20 cellular contexts compared by ENCODE assay signal in genomic region chr16:54071516-54071915, GRCh38.
DNase-seq lines count a peak whose midpoint lies in the region; ATAC-seq, FAIRE-seq and TF ChIP-seq lines count a peak whose summit lies in the region.
"Had no signal": no experiment of that assay in that cellular context is flagged by ENCODE, and none has a peak within 500 bp of the region (broad histone marks: within the 10 kb centered on the region; RNA-seq: fewer than 3 reads in every experiment).

No MANE protein-coding gene starts in this region.

- no peak for TF ChIP-seq CTCF in A549 (IDR thresholded peaks at IDR 0.05)
- TF ChIP-seq CTCF in DND-41 (IDR thresholded peaks at IDR 0.05; ENCODE audit: borderline replicate concordance, extremely low read depth, low read length, poor library complexity, severe bottlenecking), result no peak
- no peak for TF ChIP-seq CTCF in glutamatergic neuron (IDR thresholded peaks at IDR 0.05; ENCODE audit: partially characterized antibody, unreplicated experiment)
- TF ChIP-seq CTCF in neural progenitor cell (IDR thresholded peaks at IDR 0.05), result no peak

- no peak for DNase-seq in A549 (ENCODE audit: low read depth in 1 of 2, low spot score in 1 of 2)
- DNase-seq in DND-41, result no peak
- no peak for DNase-seq in glutamatergic neuron
- no peak for DNase-seq in neural progenitor cell (ENCODE audit: low spot score)
- no peak for DNase-seq in T-helper 17 cell
- DNase-seq: BE2C; CD4-positive, alpha-beta T cell; CD8-positive, alpha-beta memory T cell; DMS53; DMS79 treated with DMSO at 0.1 percent for 48 hours; GM23248; H7; HCEC 1CT had no signal

- WGBS in A549 (ENCODE audit: missing lambda C conversion rate), result 94% methylated on average over 4 of the region's 4 CpGs

- H3K27me3 ChIP-seq in DND-41 (ENCODE audit: insufficient read depth, low read length, poor library complexity) (no peaks in the 10 kb centered on the region), neural progenitor cell (no peaks in the 10 kb centered on the region)
- H3K27me3 ChIP-seq: BE2C; BLaER1 treated with 17β-estradiol and CSF1 and Interleukin-3, amounts not matched to agents 10 nM and 100 nM had no signal

- H4K20me1 ChIP-seq in DND-41 (ENCODE audit: insufficient read depth, low read length) (no peaks in the 10 kb centered on the region), neural progenitor cell (ENCODE audit: low read depth) (no peaks in the 10 kb centered on the region)
- H4K20me1 ChIP-seq: BLaER1 treated with 17β-estradiol and CSF1 and Interleukin-3, amounts not matched to agents 10 nM and 100 nM had no signal

- H3K4me2 ChIP-seq in A549 (no peak overlapping the region), DND-41 (ENCODE audit: insufficient read depth, low read length) (no peak overlapping the region), neural progenitor cell (no peak overlapping the region)
- H3K4me2 ChIP-seq: BLaER1 treated with 17β-estradiol and CSF1 and Interleukin-3, amounts not matched to agents 10 nM and 100 nM had no signal

- no peak overlapping the region for H2AFZ ChIP-seq in DND-41 (ENCODE audit: low read depth, low read length)
- no peak overlapping the region for H2AFZ ChIP-seq in neural progenitor cell (replicated peaks)
- H2AFZ ChIP-seq: GM23248 had no signal

- H3K9me3 Mint-ChIP-seq in glutamatergic neuron (ENCODE audit: unreplicated experiment) (peaks cover 19% of the 10 kb centered on the region), neural progenitor cell (no peaks in the 10 kb centered on the region)
- H3K9me3 Mint-ChIP-seq: CD4-positive, alpha-beta T cell; CD8-positive, alpha-beta memory T cell had no signal

- H3K36me3 ChIP-seq in DND-41 (ENCODE audit: insufficient read depth, low read length) (no peaks in the 10 kb centered on the region), neural progenitor cell (no peaks in the 10 kb centered on the region)
- H3K36me3 ChIP-seq: BE2C had no signal

- TF ChIP-seq POLR2A in A549 (IDR thresholded peaks at IDR 0.05; ENCODE audit: low read length), result no peak

- no peak for TF ChIP-seq RAD21 in A549 (conservative IDR thresholded peaks at IDR 0.05 in 1 of 2, IDR thresholded peaks at IDR 0.05 in 1 of 2)

- H3K27ac ChIP-seq in A549, result no peak overlapping the region
- H3K27ac ChIP-seq in DND-41 (ENCODE audit: low read length), result peak overlapping the region; percentile 33; the same call in 1 of the 2 replicates
- H3K27ac ChIP-seq in neural progenitor cell, result no peak overlapping the region
- H3K27ac ChIP-seq: BLaER1 treated with 17β-estradiol and CSF1 and Interleukin-3, amounts not matched to agents 10 nM and 100 nM; GM23248 had no signal

- peak overlapping the region; percentile 65 for H3K27ac Mint-ChIP-seq in glutamatergic neuron (ENCODE audit: unreplicated experiment)
- peak overlapping the region; percentile 30 for H3K27ac Mint-ChIP-seq in neural progenitor cell
- H3K27ac Mint-ChIP-seq in T-helper 17 cell, result no peak overlapping the region
- H3K27ac Mint-ChIP-seq: CD4-positive, alpha-beta T cell had no signal

- peak overlapping the region; percentile 64 for H3K4me3 Mint-ChIP-seq in glutamatergic neuron (ENCODE audit: unreplicated experiment)
- H3K4me3 Mint-ChIP-seq in neural progenitor cell, result no peak overlapping the region
- H3K4me3 Mint-ChIP-seq in T-helper 17 cell, result no peak overlapping the region
- H3K4me3 Mint-ChIP-seq: CD14-positive monocyte; CD4-positive, alpha-beta T cell; CD8-positive, alpha-beta memory T cell had no signal

- H3K9ac ChIP-seq in DND-41 (ENCODE audit: low read depth, low read length), result no peak overlapping the region
- no peak overlapping the region for H3K9ac ChIP-seq in neural progenitor cell
- H3K9ac ChIP-seq: BLaER1 treated with 17β-estradiol and CSF1 and Interleukin-3, amounts not matched to agents 10 nM and 100 nM; GM23248 had no signal

- H3K36me3 Mint-ChIP-seq in glutamatergic neuron (ENCODE audit: unreplicated experiment) (no peaks in the 10 kb centered on the region), neural progenitor cell (no peaks in the 10 kb centered on the region), T-helper 17 cell (ENCODE audit: low read depth) (peaks cover 8% of the 10 kb centered on the region)
- H3K36me3 Mint-ChIP-seq: CD14-positive monocyte had no signal

- no peak for ATAC-seq in A549
- ATAC-seq in DND-41 (ENCODE audit: insufficient read depth, low read depth), result no peak
- ATAC-seq in T-helper 17 cell, result no peak
- no peak for ATAC-seq in HG03571 (IDR thresholded peaks at IDR 0.05; ENCODE audit: unreplicated experiment)

- peaks cover 13% of the 10 kb centered on the region for H3K27me3 Mint-ChIP-seq in glutamatergic neuron (ENCODE audit: unreplicated experiment)
- no peaks in the 10 kb centered on the region for H3K27me3 Mint-ChIP-seq in neural progenitor cell (ENCODE audit: insufficient read depth, low read depth)
- H3K27me3 Mint-ChIP-seq in T-helper 17 cell, result no peaks in the 10 kb centered on the region
- H3K27me3 Mint-ChIP-seq: CD4-positive, alpha-beta T cell had no signal

- CTCF ChIA-PET in A549 (lab: Yijun Ruan, JAX), result interaction anchor here (0.7 kb wide), 1 partner anchor 299 kb away, joined by 3 read pairs; no protein-coding TSS in a partner anchor

- no peaks in the 10 kb centered on the region for H3F3A ChIP-seq in neural progenitor cell (ENCODE audit: low read depth)

- H3K4me1 ChIP-seq in A549 (peaks cover 17% of the 10 kb centered on the region), DND-41 (ENCODE audit: insufficient read depth, low read length) (peaks cover 21% of the 10 kb centered on the region), neural progenitor cell (peaks cover 6% of the 10 kb centered on the region)
- H3K4me1 ChIP-seq: BLaER1 treated with 17β-estradiol and CSF1 and Interleukin-3, amounts not matched to agents 10 nM and 100 nM had no signal

- no peak for TF ChIP-seq EP300 in A549 (IDR thresholded peaks at IDR 0.05)

- POLR2A ChIA-PET in A549 (lab: Yijun Ruan, JAX), result no interaction called here

- H3K4me3 ChIP-seq in A549 (no peak overlapping the region), DND-41 (ENCODE audit: low read depth in 1 of 2, low read length in 2 of 2) (no peak overlapping the region), neural progenitor cell (no peak overlapping the region)
- H3K4me3 ChIP-seq: BLaER1 treated with 17β-estradiol and CSF1 and Interleukin-3, amounts not matched to agents 10 nM and 100 nM; GM23248 had no signal

- no peak for FAIRE-seq in A549 (lab: Jason Lieb, UNC)
- FAIRE-seq: D721Med, G401.6, GM12892, H1 had no signal

- no peaks in the 10 kb centered on the region for H3K79me2 ChIP-seq in DND-41 (ENCODE audit: insufficient read depth, low read length)
- no peaks in the 10 kb centered on the region for H3K79me2 ChIP-seq in neural progenitor cell (ENCODE audit: low read depth)

- peaks cover 44% of the 10 kb centered on the region for H3K4me1 Mint-ChIP-seq in glutamatergic neuron (ENCODE audit: low read depth, unreplicated experiment)
- peaks cover 42% of the 10 kb centered on the region for H3K4me1 Mint-ChIP-seq in neural progenitor cell
- peaks cover 4% of the 10 kb centered on the region for H3K4me1 Mint-ChIP-seq in T-helper 17 cell
- H3K4me1 Mint-ChIP-seq: CD8-positive, alpha-beta memory T cell had no signal

- H3K9me3 ChIP-seq in A549 (no peaks in the 10 kb centered on the region), DND-41 (ENCODE audit: insufficient read depth, low read length, severe bottlenecking) (no peaks in the 10 kb centered on the region), neural progenitor cell (ENCODE audit: low read depth) (no peaks in the 10 kb centered on the region), T-helper 17 cell (ENCODE audit: control insufficient read depth, low read length, poor library complexity, severe bottlenecking) (no peaks in the 10 kb centered on the region)
- H3K9me3 ChIP-seq: BE2C; BLaER1 treated with 17β-estradiol and CSF1 and Interleukin-3, amounts not matched to agents 10 nM and 100 nM had no signal

TF ChIP-seq in A549, 52 proteins besides CTCF, POLR2A, EP300 and RAD21:
- TF ChIP-seq MAFK (IDR thresholded peaks at IDR 0.05; ENCODE audit: partially characterized antibody) (peak; percentile 80), ELK1 (IDR thresholded peaks at IDR 0.05; ENCODE audit: low read depth, low read length) (no peak), FOXS1 (CRISPR knock-in tag; IDR thresholded peaks at IDR 0.05) (no peak), FOSL2 (IDR thresholded peaks at IDR 0.05) (no peak), FOSL2 (CRISPR knock-in tag; IDR thresholded peaks at IDR 0.05) (no peak)
